ENCODE assay signal across 8 cellular contexts in the genomic region with DNA sequence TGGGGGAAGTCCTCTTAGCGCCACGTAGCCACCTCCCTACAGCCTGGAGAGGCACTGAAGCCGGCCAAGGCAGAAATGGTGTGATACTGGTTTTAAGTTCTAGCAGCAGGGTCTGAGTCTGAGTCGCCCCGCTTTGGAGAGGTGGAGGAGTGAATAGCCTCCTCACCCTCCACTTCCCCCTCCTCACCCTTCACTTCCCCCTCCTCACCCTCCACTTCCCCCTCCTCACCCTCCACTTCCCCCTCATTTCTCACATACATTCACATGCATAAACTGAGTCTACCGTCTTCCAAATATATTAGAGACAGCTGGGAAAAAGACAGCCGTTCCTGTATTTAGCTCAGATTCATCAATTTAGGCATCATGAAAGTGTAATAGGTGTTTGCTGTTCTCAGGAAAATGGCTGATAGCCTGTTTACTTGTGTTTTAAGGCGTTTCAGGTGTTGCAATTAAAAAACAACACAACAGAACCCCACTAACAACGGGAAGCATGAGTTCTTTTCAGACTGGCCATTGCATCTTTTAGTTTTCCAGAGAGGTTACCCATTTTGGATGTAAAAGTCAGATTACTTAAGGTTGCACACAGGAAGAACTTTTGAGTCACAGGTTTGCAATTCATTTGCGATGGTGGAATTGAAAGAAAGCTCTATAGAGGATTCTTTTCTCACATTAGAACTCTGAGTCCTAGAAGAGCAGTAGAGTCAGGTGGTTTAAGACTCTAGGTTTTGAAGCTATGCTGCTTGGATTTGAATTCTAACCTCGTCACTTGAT. TPM values are rescaled to one million over a fixed set of nuclear protein-coding genes. Genes with fewer than 3 reads are reported as not detected.
DNase-seq lines count a peak whose midpoint lies in the region; TF ChIP-seq lines count a peak whose summit lies in the region.

No MANE protein-coding gene starts in this region.

- WGBS in mesenchymal stem cell: 25% methylated on average over 5 of the region's 11 CpGs

- H4K91ac ChIP-seq in mesenchymal stem cell (ENCODE audit: low read length): peak overlapping the region; percentile 89

- peak overlapping the region; percentile 61 for H2BK5ac ChIP-seq in mesenchymal stem cell (ENCODE audit: low read depth, low read length, poor library complexity, severe bottlenecking)

- CTCF ChIA-PET in GM10248 (lab: Yijun Ruan, JAX): interaction anchor here (0.9 to 7.8 kb wide), 9 partner anchors 8 to 697 kb away, joined by 3 to 24 read pairs (median 4); no protein-coding TSS in a partner anchor

- H2BK120ac ChIP-seq in mesenchymal stem cell (ENCODE audit: low read depth, low read length): peak overlapping the region; percentile 89

- H3K9ac ChIP-seq in NT2/D1 (ENCODE audit: insufficient read length, low read depth) (peak overlapping the region; percentile 81), mesenchymal stem cell (ENCODE audit: low read length) (peak overlapping the region; percentile 99)

- H3K4me1 ChIP-seq in NT2/D1 (ENCODE audit: insufficient read depth, insufficient read length) (no peaks in the 10 kb centered on the region), mesenchymal stem cell (ENCODE audit: control insufficient read depth, insufficient read depth, low read depth, low read length) (peaks cover 10% of the 10 kb centered on the region)

- no peak for TF ChIP-seq CTCF in GM10248 (IDR thresholded peaks at IDR 0.05; ENCODE audit: control extremely low read depth, extremely low read depth, low read depth, missing control alignments)
- no peak for TF ChIP-seq CTCF in choroid plexus epithelial cell (conservative IDR thresholded peaks at IDR 0.05; ENCODE audit: low read depth, low read length)

- peak overlapping the region; percentile 96 to 99 for H3K18ac ChIP-seq in mesenchymal stem cell (ENCODE audit: low read depth in 1 of 2, low read length in 2 of 2)

- no peak overlapping the region for H2AK5ac ChIP-seq in mesenchymal stem cell (ENCODE audit: low read length, severe bottlenecking)

- H2BK15ac ChIP-seq in mesenchymal stem cell (ENCODE audit: low read depth, poor library complexity, severe bottlenecking): peak overlapping the region; percentile 87

- no peaks in the 10 kb centered on the region for H3K79me1 ChIP-seq in mesenchymal stem cell (replicated peaks; ENCODE audit: low read length, poor library complexity, severe bottlenecking)

- H3K9me3 ChIP-seq in NT2/D1 (ENCODE audit: insufficient read depth, low read length): peaks cover 9% of the 10 kb centered on the region
- no peaks in the 10 kb centered on the region for H3K9me3 ChIP-seq in mesenchymal stem cell (ENCODE audit: control insufficient read depth, low read length)

- H2AFZ ChIP-seq in mesenchymal stem cell (ENCODE audit: low read depth, low read length): peak overlapping the region; percentile 93

- H3K14ac ChIP-seq in mesenchymal stem cell (ENCODE audit: low read length in 2 of 2): peak overlapping the region in 1 of 2 experiments; percentile 57

- peak overlapping the region; percentile 93 for H4K8ac ChIP-seq in mesenchymal stem cell (ENCODE audit: low read length)

- peak overlapping the region; percentile 96 to 98 for H3K23ac ChIP-seq in mesenchymal stem cell (ENCODE audit: low read length in 2 of 2)

- peak overlapping the region; percentile 45 to 66 for H2BK12ac ChIP-seq in mesenchymal stem cell (ENCODE audit: low read length in 2 of 2)

- H3K27me3 ChIP-seq in NT2/D1 (ENCODE audit: insufficient read depth, insufficient read length): no peaks in the 10 kb centered on the region
- no peaks in the 10 kb centered on the region for H3K27me3 ChIP-seq in mesenchymal stem cell (ENCODE audit: control insufficient read depth in 1 of 2, insufficient read depth in 1 of 2, low read length in 2 of 2)

- H3K36me3 ChIP-seq in NT2/D1 (ENCODE audit: insufficient read depth, insufficient read length, low read length) (peaks cover 9% of the 10 kb centered on the region), mesenchymal stem cell (ENCODE audit: control insufficient read depth in 1 of 2, insufficient read depth in 2 of 2, low read depth in 1 of 2, low read length in 2 of 2) (peaks cover 0 to 16% of the 10 kb centered on the region in 2 experiments)

- DNase-seq in GM10248 (ENCODE audit: extremely low spot score): peak; percentile 72
- DNase-seq in NT2/D1 (ENCODE audit: low read depth, low spot score): no peak
- peak; percentile 58 for DNase-seq in choroid plexus epithelial cell (ENCODE audit: low read depth)
- peak; percentile 51 for DNase-seq in mesenchymal stem cell
- no peak for DNase-seq in NCI-H446 treated with DMSO at 0.1 percent for 48 hours (lab: John Stamatoyannopoulos, UW)
- DNase-seq in SK-N-DZ (ENCODE audit: low spot score): no peak
- no peak for DNase-seq in NCI-H1436 treated with DMSO at 0.1 percent for 48 hours (lab: John Stamatoyannopoulos, UW)
- no peak for DNase-seq in NK-92 treated with Interleukin-12 subunit alpha and Interleukin-12 subunit beta, amount 100 ng/mL, for 24 hours (lab: John Stamatoyannopoulos, UW)

- H3K4me3 ChIP-seq in NT2/D1 (ENCODE audit: insufficient read length, low read depth) (peak overlapping the region; percentile 78), choroid plexus epithelial cell (ENCODE audit: low read depth, low read length) (peak overlapping the region; percentile 96), mesenchymal stem cell (ENCODE audit: insufficient read depth in 1 of 2, low read depth in 1 of 2, low read length in 2 of 2) (peak overlapping the region; percentile 79 to 94)

- H3K27ac ChIP-seq in mesenchymal stem cell (ENCODE audit: low read length, poor library complexity, severe bottlenecking): peak overlapping the region; percentile 87

- H3K4me2 ChIP-seq in mesenchymal stem cell (ENCODE audit: low read length, poor library complexity, severe bottlenecking): peak overlapping the region; percentile 84

- POLR2A ChIA-PET in GM10248 (lab: Yijun Ruan, JAX): interaction anchor here (0.7 kb wide), 1 partner anchor 503 kb away, joined by 9 read pairs; no protein-coding TSS in a partner anchor

- peak overlapping the region; percentile 95 to 97 for H3K4ac ChIP-seq in mesenchymal stem cell (ENCODE audit: low read depth in 1 of 2, low read length in 2 of 2)

RNA-seq across cellular contexts. Expression of a gene that starts 0.8 kb away (rescaled TPM):
- polyA plus RNA-seq in mesenchymal stem cell (2013, experiment 1 of 2): 42.8 TPM
- 42.3 TPM for polyA plus RNA-seq in mesenchymal stem cell (2013, experiment 2 of 2)
- polyA plus RNA-seq in SK-N-DZ (2014; cell fraction: cytosol; rRNA removed): 18.2 and 19.6 TPM in 2 replicates
- 13.7 and 14.0 TPM in 2 replicates for polyA plus RNA-seq in SK-N-DZ (2014; cell fraction: nucleus; rRNA removed)

Comparison
In these comparisons a context has a peak if more than half of its experiments do, and no peak if none do; other contexts are left out.
1. DNase-seq: peak in GM10248 (single experiment), choroid plexus epithelial cell (single experiment) and mesenchymal stem cell (single experiment); none in NT2/D1 (single experiment), NCI-H446 treated with DMSO at 0.1 percent for 48 hours (single experiment), SK-N-DZ (single experiment), NCI-H1436 treated with DMSO at 0.1 percent for 48 hours (single experiment) and NK-92 treated with Interleukin-12 subunit alpha and Interleukin-12 subunit beta, amount 100 ng/mL, for 24 hours (single experiment).
2. Peak in every context shown above with its lines, with median percentiles within 50 percentile points of each other: H3K4me3 ChIP-seq.